Comparison of ENCODE assay signal across 1 cellular context in genomic region chr1:154557248-154557938, GRCh38.
TF ChIP-seq lines count a peak whose summit lies in the region.

No MANE protein-coding gene starts in this region.

TF ChIP-seq in endothelial cell of umbilical vein, 7 proteins besides CTCF, POLR2A, EP300 and RAD21:
- TF ChIP-seq POLR2AphosphoS5 (IDR thresholded peaks at IDR 0.05; ENCODE audit: insufficient read depth, low read depth, low read length) = no peak
- no peak for TF ChIP-seq FOS (IDR thresholded peaks at IDR 0.05; ENCODE audit: borderline replicate concordance, insufficient read depth, low read length)
- TF ChIP-seq MAX (IDR thresholded peaks at IDR 0.05; ENCODE audit: insufficient read depth, insufficient read length) = no peak
- no peak for TF ChIP-seq MYC (IDR thresholded peaks at IDR 0.05; ENCODE audit: low read depth, low read length)
- no peak for TF ChIP-seq GATA2 (IDR thresholded peaks at IDR 0.05; ENCODE audit: insufficient read depth, insufficient read length, low read depth, low read length)
- no peak for TF ChIP-seq JUN (IDR thresholded peaks at IDR 0.05; ENCODE audit: borderline replicate concordance, insufficient read depth, insufficient read length, low read depth)
- TF ChIP-seq EZH2 (IDR thresholded peaks at IDR 0.05; ENCODE audit: borderline replicate concordance, low read depth, low read length, severe bottlenecking) = no peak
